1 cellular context compared by ENCODE assay signal in genomic region chr17:68457539-68458259, GRCh38.
TF ChIP-seq lines count a peak whose summit lies in the region.

No MANE protein-coding gene starts in this region.

TF ChIP-seq in K562, 482 proteins besides CTCF, POLR2A, EP300 and RAD21 (continued from another document and continues in another):
- TF ChIP-seq ZBTB40 (IDR thresholded peaks at IDR 0.05) (no peak; the same call in 1 of the 2 replicates), ZBTB40 (CRISPR knock-in tag; IDR thresholded peaks at IDR 0.05) (no peak), TEAD2 (tag; IDR thresholded peaks at IDR 0.05) (no peak), ATF3 (IDR thresholded peaks at IDR 0.05) (0 out of 2 replicates have a peak, but pooled peaks have one; percentile 41), ATF3 (CRISPR knock-in tag; conservative IDR thresholded peaks at IDR 0.05) (no peak), PTBP1 (IDR thresholded peaks at IDR 0.05; ENCODE audit: low read depth, low read length) (no peak), IRF2 (CRISPR knock-in tag; IDR thresholded peaks at IDR 0.05) (no peak), ZFP30 (CRISPR knock-in tag; IDR thresholded peaks at IDR 0.05; ENCODE audit: borderline replicate concordance) (no peak), SRSF7 (optimal IDR thresholded peaks at IDR 0.05; ENCODE audit: low read depth, low read length) (no peak), ZNF224 (CRISPR knock-in tag; IDR thresholded peaks at IDR 0.05) (no peak), ZNF696 (CRISPR knock-in tag; conservative IDR thresholded peaks at IDR 0.05) (no peak), ZNF780A (CRISPR knock-in tag; IDR thresholded peaks at IDR 0.05) (no peak), BCOR (IDR thresholded peaks at IDR 0.05) (no peak), TCF7 (IDR thresholded peaks at IDR 0.05; ENCODE audit: borderline replicate concordance) (no peak), IRF1 (CRISPR knock-in tag; IDR thresholded peaks at IDR 0.05; ENCODE audit: borderline replicate concordance) (no peak), HIVEP1 (CRISPR knock-in tag; IDR thresholded peaks at IDR 0.05) (no peak), TAF7 (tag; IDR thresholded peaks at IDR 0.05) (no peak), FOS (IDR thresholded peaks at IDR 0.05; ENCODE audit: extremely low read depth, insufficient read length) (peak; percentile 86), NELFE (IDR thresholded peaks at IDR 0.05; ENCODE audit: insufficient read depth, insufficient read length) (no peak), SMARCA5 (IDR thresholded peaks at IDR 0.05) (no peak), U2AF1 (optimal IDR thresholded peaks at IDR 0.05; ENCODE audit: low read depth, low read length) (no peak), TGIF2 (CRISPR knock-in tag; IDR thresholded peaks at IDR 0.05) (peak; percentile 21; the same call in 1 of the 2 replicates), HDAC1 (IDR thresholded peaks at IDR 0.05) (peak; percentile 52 to 98; a peak in 3 of 4 replicates), CBX8 (IDR thresholded peaks at IDR 0.05; ENCODE audit: borderline replicate concordance, extremely low read depth, low read depth, low read length, poor library complexity, severe bottlenecking) (no peak), RFX7 (CRISPR knock-in tag; IDR thresholded peaks at IDR 0.05) (no peak), MCM5 (IDR thresholded peaks at IDR 0.05; ENCODE audit: low read depth) (no peak), ZNF24 (IDR thresholded peaks at IDR 0.05) (no peak), ZNF140 (CRISPR knock-in tag; IDR thresholded peaks at IDR 0.05) (no peak), XRCC5 (IDR thresholded peaks at IDR 0.05; ENCODE audit: low read depth, low read length) (no peak), SREBF1 (IDR thresholded peaks at IDR 0.05; ENCODE audit: borderline replicate concordance, low read depth, low read length) (peak; percentile 80; the same call in 1 of the 2 replicates), MCM2 (IDR thresholded peaks at IDR 0.05; ENCODE audit: low read depth) (no peak), ZNF407 (IDR thresholded peaks at IDR 0.05; ENCODE audit: low read depth) (no peak), TCFL5 (CRISPR knock-in tag; conservative IDR thresholded peaks at IDR 0.05) (no peak), ELK1 (CRISPR knock-in tag; IDR thresholded peaks at IDR 0.05) (no peak), STAG1 (CRISPR knock-in tag; IDR thresholded peaks at IDR 0.05; ENCODE audit: borderline replicate concordance) (no peak), GATA2 (CRISPR knock-in tag; IDR thresholded peaks at IDR 0.05) (no peak), CBFA2T2 (conservative IDR thresholded peaks at IDR 0.05) (0 out of 2 replicates have a peak, but pooled peaks have one; percentile 6), MYC (IDR thresholded peaks at IDR 0.05; ENCODE audit: low read depth, low read length) (peak; percentile 81), MYC (CRISPR knock-in tag; IDR thresholded peaks at IDR 0.05; ENCODE audit: borderline replicate concordance, low read depth) (no peak), HOXB6 (CRISPR knock-in tag; IDR thresholded peaks at IDR 0.05; ENCODE audit: borderline replicate concordance) (no peak)
